ENCODE assay signal across 27 cellular contexts in genomic region chr3:13303410-13303809, GRCh38.
DNase-seq lines count a peak whose midpoint lies in the region; ATAC-seq and TF ChIP-seq lines count a peak whose summit lies in the region.
"Had no signal": no experiment of that assay in that cellular context is flagged by ENCODE, and none has a peak within 500 bp of the region (broad histone marks: within the 10 kb centered on the region; RNA-seq: fewer than 3 reads in every experiment).

No MANE protein-coding gene starts in this region.

- H3K36me3 ChIP-seq in ascending aorta = no peaks in the 10 kb centered on the region
- H3K36me3 ChIP-seq: heart left ventricle, ovary, tibial artery had no signal

- intact Hi-C loops in left ventricle myocardium superior (cut with micrococcal nuclease) = no loop called here
- intact Hi-C loops in Right ventricle myocardium inferior (cut with DNase I) = no loop called here
- intact Hi-C loops in posterior vena cava (cut with DNase I) = no loop called here
- intact Hi-C loops in ascending aorta (cut with DNase I) = no loop called here

- H3K27ac ChIP-seq in ascending aorta = no peak overlapping the region
- H3K27ac ChIP-seq: heart left ventricle, ovary, tibial artery had no signal

- no peaks in the 10 kb centered on the region for H3K27me3 ChIP-seq in ascending aorta
- H3K27me3 ChIP-seq: ovary had no signal

- H3K4me1 ChIP-seq in ascending aorta = peaks cover 0 to 5% of the 10 kb centered on the region in 2 donors

- no peak for TF ChIP-seq CTCF in ascending aorta (IDR thresholded peaks at IDR 0.05)

- DNase-seq in left ventricle myocardium superior (no peak), Right ventricle myocardium inferior (ENCODE audit: missing footprints) (no peak), left lobe of liver (ENCODE audit: low spot score) (no peak), posterior vena cava (ENCODE audit: low spot score) (peak; percentile 49), ascending aorta (ENCODE audit: low spot score in 2 of 2) (no peak), HUDEP-2 (lab: John Stamatoyannopoulos, UW; ENCODE audit: unreplicated experiment in 76 of 76) (no peak), HuH-7 (ENCODE audit: low spot score) (no peak)
- DNase-seq: 8988T; activated B cell treated with CpG ODN at 0.5 μM for 24 hours; activated CD4-positive, alpha-beta T cell treated with anti-CD3 and anti-CD28 coated beads, Interleukin-2, amount 50 U/mL, for 4 hours; activated CD8-positive, alpha-beta memory T cell treated with anti-CD3 and anti-CD28 coated beads, Interleukin-2, amount 10 ng/mL, durations not matched to agents 7 days and 5 days; activated T-cell treated with anti-CD3 and anti-CD28 coated beads, Interleukin-2, amount 50 U/mL, for 48 hours; dermis blood vessel endothelial cell; foreskin fibroblast; GF-D8; heart left ventricle; HFFc6; mucosa of descending colon; NCI-H1930; NCI-H510A treated with DMSO at 0.1 percent for 48 hours; ovary; stimulated activated CD4-positive, alpha-beta T cell treated with anti-CD3 and anti-CD28 coated beads, Interleukin-2, amount 100 ng/mL, for 24 hours; stimulated activated CD8-positive, alpha-beta memory T cell treated with anti-CD3 and anti-CD28 coated beads, Interleukin-4, amount 100 ng/mL, for 48 hours; T-cell; tibial artery had no signal

- H3K4me3 ChIP-seq in ascending aorta = no peak overlapping the region
- H3K4me3 ChIP-seq: heart left ventricle, mucosa of descending colon, ovary, tibial artery had no signal

- ATAC-seq in left ventricle myocardium superior (peak; percentile 25), Right ventricle myocardium inferior (no peak), left lobe of liver (peak; percentile 29), HG02938 (IDR thresholded peaks at IDR 0.05; ENCODE audit: unreplicated experiment) (no peak)
- ATAC-seq: activated CD8-positive, alpha-beta memory T cell treated with anti-CD3 and anti-CD28 coated beads, Interleukin-2, amount 10 ng/mL, durations not matched to agents 7 days and 5 days; esophagus mucosa; mucosa of descending colon; T-cell had no signal

- no peaks in the 10 kb centered on the region for H3K9me3 ChIP-seq in ascending aorta
- H3K9me3 ChIP-seq: heart left ventricle, mucosa of descending colon, ovary, tibial artery had no signal

Comparison
In these comparisons a context has a peak if more than half of its experiments do, and no peak if none do; other contexts are left out.
1. ATAC-seq: peak in left ventricle myocardium superior (single experiment) and left lobe of liver (single experiment); none in Right ventricle myocardium inferior (single experiment) and HG02938 (single experiment).